ENCODE assay signal across 8 cellular contexts in genomic region chr19:2041436-2041685, GRCh38. TPM values are rescaled to one million over a fixed set of nuclear protein-coding genes. Genes with fewer than 3 reads are reported as not detected.
A peak's percentile ranks its signal among the peaks of the same experiment; 100 is the strongest.
DNase-seq lines count a peak whose midpoint lies in the region; ATAC-seq and TF ChIP-seq lines count a peak whose summit lies in the region.

No MANE protein-coding gene starts in this region.

- H3K36me3 ChIP-seq in GM06990 (ENCODE audit: control insufficient read depth, insufficient read depth, low read length) (peaks cover 61% of the 10 kb centered on the region), SK-N-MC (ENCODE audit: insufficient read depth, low read length) (peaks cover 5% of the 10 kb centered on the region; the same call in 1 of the 2 replicates), esophagus (ENCODE audit: control insufficient read depth in 2 of 2, insufficient read depth in 2 of 2, low read length in 1 of 2) (peaks cover 6 to 60% of the 10 kb centered on the region in 2 donors), sigmoid colon (peaks cover 44 to 65% (median 55%) of the 10 kb centered on the region in 4 donors)

- peaks cover 17 to 48% of the 10 kb centered on the region in 2 donors for H3K4me1 ChIP-seq in esophagus (ENCODE audit: control insufficient read depth in 2 of 2, insufficient read depth in 2 of 2, low read length in 1 of 2)
- peaks cover 2 to 79% (median 63%) of the 10 kb centered on the region in 4 donors for H3K4me1 ChIP-seq in sigmoid colon

- ATAC-seq in HG02970 (IDR thresholded peaks at IDR 0.05; ENCODE audit: low FRiP score, unreplicated experiment): no peak

- H3K27me3 ChIP-seq in GM06990 (replicated peaks; ENCODE audit: control insufficient read depth, insufficient read depth, low read length): no peaks in the 10 kb centered on the region
- H3K27me3 ChIP-seq in esophagus (ENCODE audit: control insufficient read depth in 1 of 2, insufficient read depth in 2 of 2, low read length in 2 of 2): no peaks in the 10 kb centered on the region
- H3K27me3 ChIP-seq in sigmoid colon: no peaks in the 10 kb centered on the region

- no peak for DNase-seq in GM06990 (ENCODE audit: extremely low read depth, insufficient read length)
- no peak for DNase-seq in SK-N-MC (ENCODE audit: low read depth, low spot score)
- DNase-seq in sigmoid colon: no peak
- DNase-seq in NCI-H1417 treated with DMSO at 0.1 percent for 48 hours (lab: John Stamatoyannopoulos, UW): no peak
- no peak for DNase-seq in cerebellum (ENCODE audit: low spot score)
- DNase-seq in SW 1271 (lab: John Stamatoyannopoulos, UW): no peak

- TF ChIP-seq EP300 in sigmoid colon (IDR thresholded peaks at IDR 0.05): no peak

- H3K4me3 ChIP-seq in GM06990 (replicated peaks; ENCODE audit: low read depth, low read length): peak overlapping the region; percentile 62
- H3K4me3 ChIP-seq in SK-N-MC: peak overlapping the region; percentile 79
- no peak overlapping the region for H3K4me3 ChIP-seq in esophagus (ENCODE audit: low read depth in 1 of 2, low read length in 2 of 2)
- H3K4me3 ChIP-seq in sigmoid colon: peak overlapping the region; percentile 23 to 48 (median 40)

- peak overlapping the region; percentile 85 for H3K9ac ChIP-seq in SK-N-MC (ENCODE audit: insufficient read length)

- no peaks in the 10 kb centered on the region for H3K9me3 ChIP-seq in SK-N-MC (ENCODE audit: low read depth, low read length)
- no peaks in the 10 kb centered on the region for H3K9me3 ChIP-seq in esophagus (ENCODE audit: control insufficient read depth in 2 of 2, insufficient read depth in 1 of 2, low read depth in 1 of 2, low read length in 1 of 2)
- H3K9me3 ChIP-seq in sigmoid colon: no peaks in the 10 kb centered on the region

- H3K27ac ChIP-seq in SK-N-MC (peak overlapping the region; percentile 91), esophagus (ENCODE audit: low read depth in 2 of 2, low read length in 1 of 2) (peak overlapping the region; percentile 95 to 97), sigmoid colon (peak overlapping the region; percentile 91 to 99 (median 96))

- TF ChIP-seq CTCF in GM06990 (IDR thresholded peaks at IDR 0.05; ENCODE audit: insufficient read depth, low read length, poor library complexity, severe bottlenecking) (no peak), sigmoid colon (IDR thresholded peaks at IDR 0.05) (no peak)

- intact Hi-C loops in sigmoid colon (cut with DNase I): no loop called here

- no peak for TF ChIP-seq POLR2A in sigmoid colon (IDR thresholded peaks at IDR 0.05)

- 45 to 56% methylated on average over 6 of the region's 6 CpGs for WGBS in esophagus, 2 donors
- WGBS in sigmoid colon, 2 donors: 64 to 72% methylated on average over 6 of the region's 6 CpGs

RNA-seq across cellular contexts. Expression of gene MKNK2, which starts 9.7 kb away (rescaled TPM):
- polyA plus RNA-seq in esophagus (100 to 1,000 TPM; 167 to 244 TPM), sigmoid colon (100 to 1,000 TPM; 121 to 157 (median 129) TPM)
- total RNA-seq in sigmoid colon (100 to 1,000 TPM in 3 of 4 donors, 10 to 100 TPM in 1; 83.1 to 124 (median 107) TPM), cerebellum (19.7 TPM)

RNA-seq across cellular contexts. Expression of gene BTBD2, which starts 25.8 kb away (rescaled TPM):
- polyA plus RNA-seq in esophagus (10 to 100 TPM; 40.0 to 48.9 TPM), sigmoid colon (10 to 100 TPM; 31.9 to 58.7 (median 46.2) TPM)
- total RNA-seq in sigmoid colon (10 to 100 TPM; 43.8 to 82.8 (median 50.3) TPM), cerebellum (48.9 TPM)

RNA-seq across cellular contexts. Expression of gene MOB3A, which starts 54.8 kb away (rescaled TPM):
- polyA plus RNA-seq in esophagus: 10 to 100 TPM; 11.0 to 12.4 TPM
- total RNA-seq in sigmoid colon: 10 to 100 TPM; 25.7 to 65.4 (median 32.0) TPM
- polyA plus RNA-seq in sigmoid colon: 10 to 100 TPM; 14.4 to 36.1 (median 14.6) TPM
- 14.8 TPM for total RNA-seq in cerebellum

RNA-seq across cellular contexts. Expression of gene IZUMO4, which starts 55.4 kb away (rescaled TPM):
- 10 to 100 TPM in 1 of 2 donors, 1 to 10 TPM in 1; 6.4 to 16.0 TPM for polyA plus RNA-seq in esophagus
- total RNA-seq in sigmoid colon: 1 to 10 TPM; 2.3 to 6.0 (median 4.6) TPM
- polyA plus RNA-seq in sigmoid colon: 1 to 10 TPM; 2.4 to 8.5 (median 3.5) TPM
- 4.4 TPM for total RNA-seq in cerebellum

Comparison
In these comparisons a context has a peak if more than half of its experiments do, and no peak if none do; other contexts are left out.
1. H3K4me3 ChIP-seq: peak in GM06990 (single experiment), SK-N-MC (single experiment) and sigmoid colon (4 of 4); none in esophagus (0 of 2).
2. Peak in every context shown above with its lines, with median percentiles within 50 percentile points of each other: H3K27ac ChIP-seq.